ENCODE assay signal across 1 cellular context in genomic region chr20:3801846-3802245, GRCh38.
TF ChIP-seq lines count a peak whose summit lies in the region.

No MANE protein-coding gene starts in this region.

TF ChIP-seq in HEK293, 187 proteins besides CTCF, POLR2A, EP300 and RAD21:
- TF ChIP-seq KLF17 (tag by site-specific recombination; IDR thresholded peaks at IDR 0.05): no peak
- 0 out of 2 replicates have a peak, but pooled peaks have one; percentile 14 for TF ChIP-seq GLIS2 (tag by site-specific recombination; IDR thresholded peaks at IDR 0.05)
